8 cellular contexts compared by ENCODE assay signal in genomic region chr16:46384285-46385061, GRCh38.
A peak's percentile ranks its signal among the peaks of the same experiment; 100 is the strongest.
DNase-seq lines count a peak whose midpoint lies in the region; ATAC-seq and TF ChIP-seq lines count a peak whose summit lies in the region.
"Not testable (repeated sequence)": the region's sequence is repeated elsewhere in the genome, so short reads cannot be mapped to it uniquely, and the experiment has no call there.

No MANE protein-coding gene starts in this region.

- not testable (repeated sequence) for H3K4me1 Mint-ChIP-seq in CD14-positive monocyte; activated naive CD4-positive, alpha-beta T cell treated with anti-CD3 and anti-CD28 coated beads for 36 hours (ENCODE audit: low read depth); stimulated activated naive B cell treated with anti-CD40 and anti-IgM and Interleukin-4, amounts not matched to agents 10 μg/mL and 1 μg/mL and 100 μg/mL, for 72 hours

- H3K9me3 Mint-ChIP-seq in CD14-positive monocyte: peaks cover 6 to 18% (median 10%) of the 10 kb centered on the region in 7 donors
- H3K9me3 Mint-ChIP-seq in activated naive CD4-positive, alpha-beta T cell treated with anti-CD3 and anti-CD28 coated beads for 36 hours: peaks cover 22% of the 10 kb centered on the region
- peaks cover 10 to 15% of the 10 kb centered on the region in 2 donors for H3K9me3 Mint-ChIP-seq in stimulated activated naive B cell treated with anti-CD40 and anti-IgM and Interleukin-4, amounts not matched to agents 10 μg/mL and 1 μg/mL and 100 μg/mL, for 72 hours

- H3K27me3 Mint-ChIP-seq in CD14-positive monocyte (ENCODE audit: low read depth in 3 of 3); activated naive CD4-positive, alpha-beta T cell treated with anti-CD3 and anti-CD28 coated beads for 36 hours (ENCODE audit: low read depth); stimulated activated naive B cell treated with anti-CD40 and anti-IgM and Interleukin-4, amounts not matched to agents 10 μg/mL and 1 μg/mL and 100 μg/mL, for 72 hours: not testable (repeated sequence)

- TF ChIP-seq CTCF in CD14-positive monocyte (IDR thresholded peaks at IDR 0.05): not testable (repeated sequence)

- DNase-seq in CD14-positive monocyte (ENCODE audit: low spot score) (peak; percentile 64), HT1080 (ENCODE audit: low read depth) (peak; percentile 41), SK-N-DZ (ENCODE audit: low spot score) (peak; percentile 66), dedifferentiated amniotic fluid mesenchymal stem cell (ENCODE audit: extremely low spot score) (peak; percentile 68), cardiac septum (ENCODE audit: low spot score) (peak; percentile 70), mucosa of gallbladder (ENCODE audit: low spot score) (peak; percentile 70)
- DNase-seq in activated naive CD4-positive, alpha-beta T cell treated with anti-CD3 and anti-CD28 coated beads for 36 hours: peak; percentile 7
- peak; percentile 67 for DNase-seq in stimulated activated naive B cell treated with anti-CD40 and anti-IgM and Interleukin-4, amounts not matched to agents 10 μg/mL and 1 μg/mL and 100 μg/mL, for 72 hours

- intact Hi-C loops in CD14-positive monocyte (cut with micrococcal nuclease); activated naive CD4-positive, alpha-beta T cell treated with anti-CD3 and anti-CD28 coated beads for 36 hours (cut with micrococcal nuclease); cardiac septum (cut with DNase I): not testable (repeated sequence)

- CTCF ChIA-PET in activated naive CD4-positive, alpha-beta T cell treated with anti-CD3 and anti-CD28 coated beads for 36 hours (lab: Charles Lee): not testable (repeated sequence)

- not testable (repeated sequence) for ATAC-seq in stimulated activated naive B cell treated with anti-CD40 and anti-IgM and Interleukin-4, amounts not matched to agents 10 μg/mL and 1 μg/mL and 100 μg/mL, for 72 hours (replicated peaks)

- not testable (repeated sequence) for H3K4me3 Mint-ChIP-seq in CD14-positive monocyte; activated naive CD4-positive, alpha-beta T cell treated with anti-CD3 and anti-CD28 coated beads for 36 hours; stimulated activated naive B cell treated with anti-CD40 and anti-IgM and Interleukin-4, amounts not matched to agents 10 μg/mL and 1 μg/mL and 100 μg/mL, for 72 hours

- H3K36me3 Mint-ChIP-seq in CD14-positive monocyte; stimulated activated naive B cell treated with anti-CD40 and anti-IgM and Interleukin-4, amounts not matched to agents 10 μg/mL and 1 μg/mL and 100 μg/mL, for 72 hours: not testable (repeated sequence)
- H3K36me3 Mint-ChIP-seq in activated naive CD4-positive, alpha-beta T cell treated with anti-CD3 and anti-CD28 coated beads for 36 hours (ENCODE audit: low read depth): peaks cover 15% of the 10 kb centered on the region

- H3K27ac Mint-ChIP-seq in CD14-positive monocyte; activated naive CD4-positive, alpha-beta T cell treated with anti-CD3 and anti-CD28 coated beads for 36 hours; stimulated activated naive B cell treated with anti-CD40 and anti-IgM and Interleukin-4, amounts not matched to agents 10 μg/mL and 1 μg/mL and 100 μg/mL, for 72 hours: not testable (repeated sequence)

Comparison
In these comparisons a context has a peak if more than half of its experiments do, and no peak if none do; other contexts are left out.
1. DNase-seq: peak in every context shown above with its lines; median percentile 70 in cardiac septum; 70 in mucosa of gallbladder; 68 in dedifferentiated amniotic fluid mesenchymal stem cell; 67 in stimulated activated naive B cell treated with anti-CD40 and anti-IgM and Interleukin-4, amounts not matched to agents 10 μg/mL and 1 μg/mL and 100 μg/mL, for 72 hours; 66 in SK-N-DZ; 64 in CD14-positive monocyte; 41 in HT1080; 7 in activated naive CD4-positive, alpha-beta T cell treated with anti-CD3 and anti-CD28 coated beads for 36 hours.